1 cellular context compared by ENCODE assay signal in genomic region chr11:96411412-96411811, GRCh38.
TF ChIP-seq lines count a peak whose summit lies in the region.

No MANE protein-coding gene starts in this region.

TF ChIP-seq in H1, 55 proteins besides CTCF, POLR2A, EP300 and RAD21:
- peak; percentile 61; the same call in 1 of the 2 replicates for TF ChIP-seq YY1 (IDR thresholded peaks at IDR 0.05; ENCODE audit: low read depth, low read length)
TF ChIP-seq in H1: peak in this region for 1; not testable (repeated sequence) for 54.
